In genomic region chr4:17650404-17650803, GRCh38 we compare ENCODE assay signal across 30 cellular contexts.
"Had no signal": no experiment of that assay in that cellular context is flagged by ENCODE, and none has a peak within 500 bp of the region (broad histone marks: within the 10 kb centered on the region; RNA-seq: fewer than 3 reads in every experiment).

No MANE protein-coding gene starts in this region.

- H3K27me3 ChIP-seq: gastroesophageal sphincter, heart left ventricle, hepatocyte, neutrophil, right atrium auricular region, spleen, testis, tibial artery had no signal

- H3K4me1 Mint-ChIP-seq: endodermal cell, naive B cell, neural crest cell had no signal

- H3K4me3 ChIP-seq: gastroesophageal sphincter, heart left ventricle, hepatocyte, lung, right atrium auricular region, skin epidermis, spleen, testis, tibial artery had no signal

- ATAC-seq: esophagus mucosa; gastroesophageal sphincter; heart left ventricle; left lobe of liver; natural killer cell treated with Interleukin-12 subunit alpha and Interleukin-12 subunit beta and Interleukin-15 and Interleukin-18, amount 100 ng/mL, for 72 hours; sciatic nerve; stimulated activated memory B cell treated with anti-CD40 and anti-IgM and Interleukin-4, amounts not matched to agents 10 μg/mL and 1 μg/mL and 100 μg/mL, for 72 hours; stimulated activated naive CD8-positive, alpha-beta T cell treated with anti-CD3 and anti-CD28 coated beads, Interleukin-15, Interleukin-2, amounts not matched to agents 100 U/mL and 50 U/mL, for 24 hours had no signal

- H3K9me3 ChIP-seq: heart left ventricle, neutrophil, right atrium auricular region, testis, tibial artery had no signal

- H3K27me3 Mint-ChIP-seq: progenitor cell of endocrine pancreas, type B pancreatic cell had no signal

- H3K27ac Mint-ChIP-seq: dendritic cell treated with granulocyte-macrophage colony-stimulating factor and Interleukin-4, amounts not matched to agents 40 ng/mL and 50 ng/mL, for 4 days; endodermal cell; memory B cell; natural killer cell treated with Interleukin-12 subunit alpha and Interleukin-12 subunit beta and Interleukin-15 and Interleukin-18, amount 100 ng/mL, for 72 hours; progenitor cell of endocrine pancreas; stimulated activated memory B cell treated with anti-CD40 and anti-IgM and Interleukin-4, amounts not matched to agents 10 μg/mL and 1 μg/mL and 100 μg/mL, for 72 hours; type B pancreatic cell had no signal

- H3K9me3 Mint-ChIP-seq: dendritic cell treated with granulocyte-macrophage colony-stimulating factor and Interleukin-4, amounts not matched to agents 40 ng/mL and 50 ng/mL, for 4 days; memory B cell; natural killer cell treated with Interleukin-12 subunit alpha and Interleukin-12 subunit beta and Interleukin-15 and Interleukin-18, amount 100 ng/mL, for 72 hours; neural crest cell; type B pancreatic cell had no signal

- DNase-seq: effector CD8-positive, alpha-beta T cell; endodermal cell; foreskin fibroblast; heart left ventricle; kidney; naive B cell; spleen; stimulated activated CD4-positive, alpha-beta T cell treated with anti-CD3 and anti-CD28 coated beads, Interleukin-4, amount 100 ng/mL, for 4 hours; stimulated activated naive CD8-positive, alpha-beta T cell treated with anti-CD3 and anti-CD28 coated beads, Interleukin-15, Interleukin-2, amounts not matched to agents 100 U/mL and 50 U/mL, for 24 hours; substantia nigra; testis; tibial artery had no signal

- H3K9ac ChIP-seq: parathyroid adenoma had no signal

- H3K36me3 Mint-ChIP-seq: naive B cell; natural killer cell treated with Interleukin-12 subunit alpha and Interleukin-12 subunit beta and Interleukin-15 and Interleukin-18, amount 100 ng/mL, for 72 hours; stimulated activated memory B cell treated with anti-CD40 and anti-IgM and Interleukin-4, amounts not matched to agents 10 μg/mL and 1 μg/mL and 100 μg/mL, for 72 hours; type B pancreatic cell had no signal

- H3K27ac ChIP-seq: epithelial cell of prostate, gastroesophageal sphincter, heart left ventricle, hepatocyte, neutrophil, parathyroid adenoma, right atrium auricular region, skin epidermis, spleen, testis, tibial artery had no signal

- H3K4me3 Mint-ChIP-seq: dendritic cell treated with granulocyte-macrophage colony-stimulating factor and Interleukin-4, amounts not matched to agents 40 ng/mL and 50 ng/mL, for 4 days; endodermal cell; memory B cell; naive B cell; natural killer cell treated with Interleukin-12 subunit alpha and Interleukin-12 subunit beta and Interleukin-15 and Interleukin-18, amount 100 ng/mL, for 72 hours; neural crest cell; stimulated activated memory B cell treated with anti-CD40 and anti-IgM and Interleukin-4, amounts not matched to agents 10 μg/mL and 1 μg/mL and 100 μg/mL, for 72 hours; type B pancreatic cell had no signal

- H3K36me3 ChIP-seq: gastroesophageal sphincter, heart left ventricle, neutrophil, right atrium auricular region, spleen, tibial artery had no signal

- H3K4me1 ChIP-seq: gastroesophageal sphincter, heart left ventricle, parathyroid adenoma, right atrium auricular region, testis, tibial artery had no signal

- H3K4me2 ChIP-seq: hepatocyte had no signal
